Comparison of ENCODE assay signal across 8 cellular contexts in the genomic region with DNA sequence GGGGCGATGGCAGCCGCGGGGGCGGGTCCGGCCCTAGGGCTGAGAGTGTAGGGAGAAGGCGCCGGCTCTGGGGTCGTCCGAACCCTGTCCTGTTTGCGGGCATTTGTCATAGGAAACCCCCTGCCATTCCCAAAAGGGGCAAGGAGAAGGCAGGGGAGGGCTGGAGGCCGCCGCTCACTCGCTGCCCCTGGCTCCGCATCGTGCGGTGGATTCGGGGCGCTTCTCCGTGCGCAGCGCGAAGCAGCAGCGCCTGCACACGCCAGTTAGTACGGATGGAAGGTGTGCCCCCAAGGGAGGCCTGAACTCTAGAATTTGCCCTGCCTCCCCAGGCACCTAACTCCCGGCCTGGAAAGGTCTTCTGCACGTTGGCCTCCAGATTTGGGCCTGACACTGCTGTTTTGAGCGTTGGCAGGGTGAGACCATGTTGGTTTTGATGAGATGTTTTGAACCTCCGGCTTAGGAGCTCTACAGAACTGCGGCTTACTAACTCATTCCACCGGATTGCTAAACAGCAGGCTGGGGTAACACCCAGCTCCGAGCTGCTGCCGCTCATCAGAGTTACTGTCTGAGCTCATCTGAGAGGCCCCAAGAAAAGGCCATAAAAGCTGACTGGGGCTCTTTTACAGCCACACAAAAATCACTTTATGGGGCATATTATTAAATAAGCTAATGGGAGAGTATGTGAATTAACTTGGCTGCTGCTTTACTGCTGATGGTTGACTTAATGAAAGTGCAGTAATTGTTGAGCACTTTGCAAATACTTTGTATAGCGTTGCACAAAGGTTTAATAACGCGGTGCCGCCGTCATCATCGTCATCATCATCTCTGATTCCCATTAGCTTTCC. TPM values are rescaled to one million over a fixed set of nuclear protein-coding genes. Genes with fewer than 3 reads are reported as not detected.
A peak's percentile ranks its signal among the peaks of the same experiment; 100 is the strongest.
DNase-seq lines count a peak whose midpoint lies in the region; ATAC-seq and TF ChIP-seq lines count a peak whose summit lies in the region.

No MANE protein-coding gene starts in this region.

- H3K4me1 Mint-ChIP-seq in Caco-2 (ENCODE audit: low read depth, unreplicated experiment) (peaks cover 12% of the 10 kb centered on the region), IgD-negative memory B cell (peaks cover 18 to 23% (median 18%) of the 10 kb centered on the region in 3 donors), neural crest cell (peaks cover 33% of the 10 kb centered on the region)

- intact Hi-C loops in Caco-2 (cut with micrococcal nuclease; ENCODE audit: unreplicated experiment) (loop anchor here (2.0 kb wide), 1 partner anchor 15 kb away; no protein-coding TSS in a partner anchor), vagina (cut with DNase I) (no loop called here)

- CTCF ChIA-PET in Caco-2 (lab: Charles Lee): no interaction called here

- no TSS peak for BruUV-seq in Caco-2 (replicated peaks; lab: Mats Ljungman, UMichigan)

- H3K27me3 Mint-ChIP-seq in Caco-2 (ENCODE audit: insufficient read depth, unreplicated experiment) (peaks cover 18% of the 10 kb centered on the region), IgD-negative memory B cell (peaks cover 67% of the 10 kb centered on the region), neural crest cell (ENCODE audit: low read depth) (peaks cover 43% of the 10 kb centered on the region)

- no peak for DNase-seq in Caco-2
- peak; percentile 30 for DNase-seq in activated CD8-positive, alpha-beta memory T cell treated with anti-CD3 and anti-CD28 coated beads, Interleukin-2, amount 50 U/mL, for 4 hours
- DNase-seq in fibroblast of peridontal ligament (ENCODE audit: extremely low read depth): peak; percentile 72
- DNase-seq in neural crest cell (ENCODE audit: low read depth, low spot score): peak; percentile 10
- DNase-seq in vagina (ENCODE audit: extremely low spot score in 2 of 2): no peak
- no peak for DNase-seq in NK-92 treated with Interleukin-12 subunit alpha and Interleukin-12 subunit beta, amount 100 ng/mL, for 24 hours (lab: John Stamatoyannopoulos, UW)

- H3K4me3 ChIP-seq in Caco-2 (ENCODE audit: low read depth, low read length) (peak overlapping the region; percentile 53), vagina (peak overlapping the region; percentile 64 to 92)

- no peak for TF ChIP-seq POLR2A in vagina (IDR thresholded peaks at IDR 0.05)

- H3K27me3 ChIP-seq in Caco-2 (replicated peaks; ENCODE audit: control insufficient read depth, insufficient read depth, low read length) (no peaks in the 10 kb centered on the region; the same call in none of the 2 replicates), vagina (no peaks in the 10 kb centered on the region)

- ATAC-seq in GM21390 (IDR thresholded peaks at IDR 0.05; ENCODE audit: unreplicated experiment): peak; percentile 29

- POLR2A ChIA-PET in Caco-2 (lab: Charles Lee): no interaction called here

- H3K36me3 Mint-ChIP-seq in Caco-2 (ENCODE audit: insufficient read depth, unreplicated experiment) (no peaks in the 10 kb centered on the region), IgD-negative memory B cell (no peaks in the 10 kb centered on the region), neural crest cell (ENCODE audit: low read depth) (no peaks in the 10 kb centered on the region)

- H3K36me3 ChIP-seq in Caco-2 (ENCODE audit: control insufficient read depth, insufficient read depth, low read length): no peaks in the 10 kb centered on the region
- peaks cover 0 to 4% of the 10 kb centered on the region in 2 donors for H3K36me3 ChIP-seq in vagina

- H3K4me3 Mint-ChIP-seq in Caco-2 (ENCODE audit: unreplicated experiment) (peak overlapping the region; percentile 94), IgD-negative memory B cell (peak overlapping the region; percentile 83 to 96 (median 94)), neural crest cell (peak overlapping the region; percentile 93)

- H3K9me3 ChIP-seq in Caco-2 (no peaks in the 10 kb centered on the region), vagina (no peaks in the 10 kb centered on the region)

- H3K27ac ChIP-seq in vagina: peak overlapping the region; percentile 81

- H3K27ac Mint-ChIP-seq in Caco-2 (ENCODE audit: unreplicated experiment) (peak overlapping the region; percentile 80), IgD-negative memory B cell (peak overlapping the region in 1 of 3 donors; percentile 83), neural crest cell (ENCODE audit: unreplicated experiment) (no peak overlapping the region)

- H3K4me1 ChIP-seq in Caco-2 (peaks cover 8% of the 10 kb centered on the region; the same call in 1 of the 2 replicates), vagina (peaks cover 64% of the 10 kb centered on the region)

- H3K9me3 Mint-ChIP-seq in Caco-2 (ENCODE audit: unreplicated experiment) (no peaks in the 10 kb centered on the region), IgD-negative memory B cell (no peaks in the 10 kb centered on the region), neural crest cell (no peaks in the 10 kb centered on the region)

- TF ChIP-seq CTCF in Caco-2 (IDR thresholded peaks at IDR 0.05; ENCODE audit: insufficient read depth in 1 of 2, low read depth in 1 of 2, low read length in 1 of 2, severe bottlenecking in 1 of 2, unreplicated experiment in 1 of 2) (no peak), neural crest cell (conservative IDR thresholded peaks at IDR 0.05) (no peak), vagina (IDR thresholded peaks at IDR 0.05) (no peak)

RNA-seq across cellular contexts. Expression of gene GPR137B, which starts 1.0 kb away (rescaled TPM):
- 5.5 and 5.9 TPM in 2 replicates for total RNA-seq in Caco-2 (2022)
- polyA plus RNA-seq in IgD-negative memory B cell: 1.9 TPM
- total RNA-seq in neural crest cell: 11.8 and 12.4 TPM in 2 replicates
- total RNA-seq in vagina: 38.8 TPM

Comparison
In these comparisons a context has a peak if more than half of its experiments do, and no peak if none do; other contexts are left out.
1. DNase-seq: peak in activated CD8-positive, alpha-beta memory T cell treated with anti-CD3 and anti-CD28 coated beads, Interleukin-2, amount 50 U/mL, for 4 hours (single experiment), fibroblast of peridontal ligament (single experiment) and neural crest cell (single experiment); none in Caco-2 (0 of 2), vagina (0 of 2) and NK-92 treated with Interleukin-12 subunit alpha and Interleukin-12 subunit beta, amount 100 ng/mL, for 24 hours (single experiment).
2. Peak in every context shown above with its lines, with median percentiles within 50 percentile points of each other: H3K4me3 Mint-ChIP-seq.